13 cellular contexts compared by ENCODE assay signal in the genomic region with DNA sequence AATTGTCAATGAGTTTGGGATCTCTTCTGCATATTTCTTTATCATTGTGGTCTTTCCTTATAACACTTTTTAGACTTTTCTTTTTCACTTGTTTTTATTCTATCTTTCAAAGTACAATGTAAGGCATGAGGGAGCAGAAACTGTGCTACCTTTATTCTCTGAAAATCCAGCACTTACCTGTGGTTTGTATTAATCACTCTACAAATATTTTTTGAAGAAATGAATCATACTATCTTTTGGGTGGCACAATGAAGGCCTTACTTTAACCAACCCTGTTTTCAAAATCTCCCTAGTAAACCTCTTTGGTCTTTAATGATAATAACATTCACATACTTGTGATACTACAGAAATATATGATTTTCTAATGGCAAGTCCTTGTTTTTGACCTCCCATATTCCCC. TPM values are rescaled to one million over a fixed set of nuclear protein-coding genes. Genes with fewer than 3 reads are reported as not detected.
A peak's percentile ranks its signal among the peaks of the same experiment; 100 is the strongest.
DNase-seq lines count a peak whose midpoint lies in the region; ATAC-seq, FAIRE-seq and TF ChIP-seq lines count a peak whose summit lies in the region.
"Not testable (repeated sequence)": the region's sequence is repeated elsewhere in the genome, so short reads cannot be mapped to it uniquely, and the experiment has no call there.
"Had no signal": no experiment of that assay in that cellular context is flagged by ENCODE, and none has a peak within 500 bp of the region (broad histone marks: within the 10 kb centered on the region; RNA-seq: fewer than 3 reads in every experiment).

No MANE protein-coding gene starts in this region.

- not testable (repeated sequence) for H3K4me2 ChIP-seq in A549
- H3K4me2 ChIP-seq in mammary epithelial cell (ENCODE audit: insufficient read depth, low read depth, low read length): peak overlapping the region; percentile 30

- H4K20me1 ChIP-seq in mammary epithelial cell (ENCODE audit: insufficient read depth, low read length): not testable (repeated sequence)

- H3K4me1 ChIP-seq in A549 (peaks cover 15% of the 10 kb centered on the region), RWPE2 (ENCODE audit: insufficient read depth, poor library complexity, severe bottlenecking) (peaks cover 17% of the 10 kb centered on the region), liver (ENCODE audit: control insufficient read depth in 4 of 4, insufficient read depth in 4 of 4, low read length in 3 of 4) (peaks cover 0 to 17% (median 15%) of the 10 kb centered on the region in 4 donors)
- H3K4me1 ChIP-seq in mammary epithelial cell (ENCODE audit: insufficient read depth, low read length); foreskin keratinocyte; stomach: not testable (repeated sequence)

- TF ChIP-seq POLR2A in A549 (IDR thresholded peaks at IDR 0.05; ENCODE audit: low read length); stomach (IDR thresholded peaks at IDR 0.05): not testable (repeated sequence)

- H3K27me3 ChIP-seq in RWPE2 (ENCODE audit: insufficient read depth, poor library complexity, severe bottlenecking); mammary epithelial cell (ENCODE audit: insufficient read depth, low read length); foreskin keratinocyte; liver (ENCODE audit: control insufficient read depth in 4 of 4, insufficient read depth in 4 of 4, low read length in 3 of 4); stomach: not testable (repeated sequence)

- intact Hi-C loops in mammary epithelial cell (cut with micrococcal nuclease): loop anchor here (5.0 kb wide), 1 partner anchor 395 kb away; no protein-coding TSS in a partner anchor
- intact Hi-C loops in stomach (cut with DNase I; ENCODE audit: low total_unique reads): not testable (repeated sequence)

- not testable (repeated sequence) for TF ChIP-seq RAD21 in A549 (conservative IDR thresholded peaks at IDR 0.05 in 1 of 2, IDR thresholded peaks at IDR 0.05 in 1 of 2); liver (IDR thresholded peaks at IDR 0.05)

- CTCF ChIA-PET in A549 (lab: Yijun Ruan, JAX): not testable (repeated sequence)
- CTCF ChIA-PET in mammary epithelial cell (lab: Charles Lee; ENCODE audit: low non-redundant PET): interaction anchor here (0.8 kb wide), 1 partner anchor 100 kb away, joined by 3 read pairs; no protein-coding TSS in a partner anchor

- FAIRE-seq in A549 (lab: Jason Lieb, UNC) (peak; percentile 59), GM19239 (lab: Jason Lieb, UNC) (peak; percentile 85), endometrium (lab: Jason Lieb, UNC) (peak; percentile 8)

- not testable (repeated sequence) for H3K9ac ChIP-seq in mammary epithelial cell (ENCODE audit: insufficient read depth, low read length)
- H3K9ac ChIP-seq in liver (ENCODE audit: low read depth in 1 of 2, low read length in 2 of 2): peak overlapping the region in 1 of 2 donors; percentile 54

- DNase-seq in A549 (ENCODE audit: low read depth in 1 of 2, low spot score in 1 of 2); GM19239 (ENCODE audit: insufficient read length, low spot score); RWPE2 (ENCODE audit: low spot score); stomach: not testable (repeated sequence)
- peak; percentile 62 for DNase-seq in mammary epithelial cell
- peak; percentile 5 to 50 for DNase-seq in foreskin keratinocyte

- POLR2A ChIA-PET in A549 (lab: Yijun Ruan, JAX): not testable (repeated sequence)

- TF ChIP-seq CTCF in A549 (IDR thresholded peaks at IDR 0.05); RWPE2 (IDR thresholded peaks at IDR 0.05; ENCODE audit: poor library complexity, severe bottlenecking); mammary epithelial cell (conservative IDR thresholded peaks at IDR 0.05 in 1 of 2, IDR thresholded peaks at IDR 0.05 in 1 of 2; ENCODE audit: extremely low read depth in 1 of 2, insufficient read depth in 1 of 2, low read depth in 1 of 2, low read length in 2 of 2); foreskin keratinocyte (conservative IDR thresholded peaks at IDR 0.05); liver (IDR thresholded peaks at IDR 0.05; ENCODE audit: low read depth, low read length, missing input control); stomach (IDR thresholded peaks at IDR 0.05): not testable (repeated sequence)

- not testable (repeated sequence) for ATAC-seq in A549
- ATAC-seq in RWPE2 (ENCODE audit: low read depth) (peak; percentile 92), foreskin keratinocyte (peak; percentile 89)

- in situ Hi-C loops in mammary epithelial cell (cut with MboI; ENCODE audit: low sequenced_read_pairs in 2 of 2): loop anchor here in 1 of 2 donors (25.0 kb wide), 1 partner anchor 180 kb away; no protein-coding TSS in a partner anchor

- not testable (repeated sequence) for H2AFZ ChIP-seq in mammary epithelial cell (ENCODE audit: low read depth, low read length)

- not testable (repeated sequence) for TF ChIP-seq EP300 in A549 (IDR thresholded peaks at IDR 0.05); stomach (IDR thresholded peaks at IDR 0.05)

- H3K4me3 ChIP-seq in A549; RWPE2 (ENCODE audit: severe bottlenecking); mammary epithelial cell (replicated peaks in 1 of 3; ENCODE audit: insufficient read depth in 1 of 3, low read depth in 2 of 3, low read length in 3 of 3); stomach: not testable (repeated sequence)
- peak overlapping the region in 2 of 3 donors; percentile 17 to 23 for H3K4me3 ChIP-seq in liver (ENCODE audit: low read depth in 1 of 3, low read length in 3 of 3)

- dilution Hi-C loops in mammary epithelial cell (cut with HindIII; ENCODE audit: low sequenced_read_pairs): not testable (repeated sequence)

- H3K79me2 ChIP-seq in mammary epithelial cell (ENCODE audit: insufficient read depth, low read length): not testable (repeated sequence)

- BruUV-seq in mammary epithelial cell (replicated peaks; lab: Mats Ljungman, UMichigan): not testable (repeated sequence)

- H3K9me3 ChIP-seq in A549; RWPE2 (ENCODE audit: severe bottlenecking); mammary epithelial cell (replicated peaks; ENCODE audit: insufficient read depth, low read length); liver (ENCODE audit: control insufficient read depth in 4 of 4, low read length in 3 of 4); stomach: not testable (repeated sequence)

- not testable (repeated sequence) for H3K36me3 ChIP-seq in RWPE2 (ENCODE audit: low read depth); mammary epithelial cell (ENCODE audit: insufficient read depth, low read length); liver (ENCODE audit: control insufficient read depth in 4 of 4, insufficient read depth in 3 of 4, low read depth in 1 of 4, low read length in 3 of 4); stomach

- not testable (repeated sequence) for H3K27ac ChIP-seq in A549; mammary epithelial cell (ENCODE audit: insufficient read depth, low read depth, low read length); foreskin keratinocyte
- H3K27ac ChIP-seq in RWPE2 (ENCODE audit: poor library complexity, severe bottlenecking): peak overlapping the region; percentile 38
- H3K27ac ChIP-seq in liver (ENCODE audit: low read depth in 1 of 2, low read length in 2 of 2): peak overlapping the region in 1 of 2 donors; percentile 57
- peak overlapping the region in 4 of 5 donors; percentile 0 to 73 (median 53) for H3K27ac ChIP-seq in stomach

RNA-seq across cellular contexts. Expression of gene UGT2B15, which starts 2.9 kb away (rescaled TPM):
- 0.80 and 1.0 TPM in 2 replicates for polyA plus RNA-seq in A549 (2011; rRNA removed)
- polyA plus RNA-seq in A549 (2012; cell fraction: cytosol; rRNA removed): 0.03 TPM in 2 replicates
- polyA plus RNA-seq in A549 (2012; cell fraction: nucleus; rRNA removed): 0.04 TPM in 1 of 2 replicates, not detected in the other
- polyA plus RNA-seq in A549 (2017; fragmentation: RNase III; extraction: RNeasy Plus Mini Kit Qiagen cat#74134 plus additional on column Dnase treatment): 0.07 to 0.09 TPM (median 0.08 TPM) in 3 replicates
- 0.10 and 0.29 TPM in 2 replicates for polyA minus RNA-seq in A549 (2011; rRNA and poly(A)+ RNA removed)
- total RNA-seq in mammary epithelial cell: not detected
- polyA plus RNA-seq in mammary epithelial cell: not detected
- not detected for polyA minus RNA-seq in mammary epithelial cell
- not detected in 2 replicates for total RNA-seq in foreskin keratinocyte
- polyA plus RNA-seq in foreskin keratinocyte: not detected in 2 replicates
- total RNA-seq in liver: 10 to 100 TPM in 1 of 2 donors, 1 to 10 TPM in 1; 8.2 to 72.0 TPM
- polyA plus RNA-seq in liver: 10 to 100 TPM; 75.8 to 80.8 TPM
- total RNA-seq in stomach: 10 to 100 TPM in 3 of 5 donors, not detected in 2; 16.1 to 51.0 (median 25.8) TPM
- 10 to 100 TPM in 2 of 3 donors, 1 to 10 TPM in 1; 8.9 to 41.5 (median 16.5) TPM for polyA plus RNA-seq in stomach
- total RNA-seq: A172; CD4-positive, CD25-positive, alpha-beta regulatory T cell; CD8-positive, alpha-beta memory T cell; H9; IMR-90 had no signal
- polyA plus RNA-seq: CD4-positive, CD25-positive, alpha-beta regulatory T cell; CD8-positive, alpha-beta memory T cell; IMR-90 had no signal
